ENCODE assay signal across 8 cellular contexts in genomic region chr11:18105086-18105801, GRCh38. TPM values are rescaled to one million over a fixed set of nuclear protein-coding genes. Genes with fewer than 3 reads are reported as not detected.
DNase-seq lines count a peak whose midpoint lies in the region; ATAC-seq and TF ChIP-seq lines count a peak whose summit lies in the region.

No MANE protein-coding gene starts in this region.

- H3K9me3 ChIP-seq in PC-9 (ENCODE audit: insufficient read depth, low read depth) (no peaks in the 10 kb centered on the region), esophagus muscularis mucosa (no peaks in the 10 kb centered on the region)

- H3K4me2 ChIP-seq in PC-9, result peak overlapping the region; percentile 77

- H3K79me2 ChIP-seq in PC-9 (ENCODE audit: low read depth), result peaks cover 18% of the 10 kb centered on the region

- no peak for DNase-seq in PC-9
- no peak for DNase-seq in esophagus muscularis mucosa (ENCODE audit: extremely low spot score)
- DNase-seq in retinal pigment epithelial cell (ENCODE audit: low read depth), result no peak
- DNase-seq in COLO829 (ENCODE audit: low spot score), result no peak
- no peak for DNase-seq in NCI-H2029 (lab: John Stamatoyannopoulos, UW)
- DNase-seq in NCI-H82 (lab: John Stamatoyannopoulos, UW), result no peak

- ATAC-seq in HG03045 (IDR thresholded peaks at IDR 0.05; ENCODE audit: unreplicated experiment), result no peak

- BruUV-seq in PC-9 (replicated peaks; lab: Mats Ljungman, UMichigan), result TSS peak; percentile 35

- 22% methylated on average over 26 of the region's 29 CpGs for WGBS in esophagus muscularis mucosa

- TF ChIP-seq POLR2A in esophagus muscularis mucosa (IDR thresholded peaks at IDR 0.05; ENCODE audit: low read depth), result no peak

- peak overlapping the region; percentile 98 for H2AFZ ChIP-seq in PC-9

- TF ChIP-seq EP300 in esophagus muscularis mucosa (IDR thresholded peaks at IDR 0.05), result no peak

- TF ChIP-seq CTCF in GM12875 (IDR thresholded peaks at IDR 0.05; ENCODE audit: borderline replicate concordance, insufficient read depth, low read depth, low read length), result no peak
- TF ChIP-seq CTCF in PC-9 (conservative IDR thresholded peaks at IDR 0.05), result no peak
- TF ChIP-seq CTCF in esophagus muscularis mucosa (IDR thresholded peaks at IDR 0.05), result no peak
- no peak for TF ChIP-seq CTCF in retinal pigment epithelial cell (conservative IDR thresholded peaks at IDR 0.05; ENCODE audit: low read depth, low read length)

- intact Hi-C loops in PC-9 (cut with micrococcal nuclease; ENCODE audit: unreplicated experiment), result loop anchor here (5.0 kb wide), 2 partner anchors 93 to 113 kb away; partner anchors contain the start of gene SERGEF
- intact Hi-C loops in esophagus muscularis mucosa (cut with DNase I), result loop anchor here (5.0 kb wide), 1 partner anchor 93 kb away; the partner anchor contains the start of gene SERGEF

- no peaks in the 10 kb centered on the region for H4K20me1 ChIP-seq in PC-9 (ENCODE audit: insufficient read depth)

- POLR2A ChIA-PET in PC-9 (lab: Charles Lee; ENCODE audit: unreplicated experiment), result interaction anchor here (0.6 kb wide), 2 partner anchors 11 to 1301 kb away, joined by 5 to 6 read pairs; no protein-coding TSS in a partner anchor

- no peaks in the 10 kb centered on the region for H3K9me2 ChIP-seq in PC-9 (ENCODE audit: insufficient read depth)

- H3K36me3 ChIP-seq in PC-9 (ENCODE audit: low read depth) (no peaks in the 10 kb centered on the region), esophagus muscularis mucosa (peaks cover 4 to 34% (median 23%) of the 10 kb centered on the region in 4 donors)

- H3F3A ChIP-seq in PC-9 (ENCODE audit: insufficient read depth, low read depth), result peaks cover 9% of the 10 kb centered on the region; the same call in 1 of the 2 replicates

- peaks cover 12% of the 10 kb centered on the region for H3K4me1 ChIP-seq in PC-9 (replicated peaks; ENCODE audit: insufficient read depth)
- peaks cover 5 to 25% (median 22%) of the 10 kb centered on the region in 4 donors for H3K4me1 ChIP-seq in esophagus muscularis mucosa

- CTCF ChIA-PET in PC-9 (lab: Charles Lee), result interaction anchor here (0.6 to 1.7 kb wide), 2 partner anchors 10 to 975 kb away, joined by 3 to 8 read pairs; no protein-coding TSS in a partner anchor

- peak overlapping the region; percentile 95 for H3K4me3 ChIP-seq in GM12875 (ENCODE audit: low read depth, low read length)
- H3K4me3 ChIP-seq in PC-9, result peak overlapping the region; percentile 92
- peak overlapping the region; percentile 82 to 94 (median 88) for H3K4me3 ChIP-seq in esophagus muscularis mucosa
- H3K4me3 ChIP-seq in retinal pigment epithelial cell (ENCODE audit: low read length), result peak overlapping the region; percentile 98

- H3K27me3 ChIP-seq in PC-9 (ENCODE audit: insufficient read depth, low read depth) (peaks cover 9% of the 10 kb centered on the region), esophagus muscularis mucosa (peaks cover 0 to 6% (median 0%) of the 10 kb centered on the region in 4 donors)

- H3K27ac ChIP-seq in PC-9 (no peak overlapping the region), esophagus muscularis mucosa (replicated peaks in 1 of 4) (peak overlapping the region; percentile 66 to 74 (median 68))

RNA-seq across cellular contexts. Expression of gene SAAL1, which starts 0.6 kb away (rescaled TPM):
- total RNA-seq in PC-9 (2021), result 23.5 and 32.1 TPM in 2 replicates
- total RNA-seq in esophagus muscularis mucosa, result 10 to 100 TPM; 10.3 to 19.1 (median 11.1) TPM

RNA-seq across cellular contexts. Expression of gene MRGPRX3, which starts 27.1 kb away (rescaled TPM):
- total RNA-seq in PC-9 (2021), result not detected in 2 replicates
- total RNA-seq in esophagus muscularis mucosa, result not detected

RNA-seq across cellular contexts. Expression of gene TPH1, which starts 59.2 kb away (rescaled TPM):
- total RNA-seq in PC-9 (2021), result 0.10 TPM in 1 of 2 replicates, not detected in the other
- total RNA-seq in esophagus muscularis mucosa, result under 1 TPM in 3 of 4 donors, not detected in 1; 0.06 to 0.42 (median 0.17) TPM
